In the genomic region with DNA sequence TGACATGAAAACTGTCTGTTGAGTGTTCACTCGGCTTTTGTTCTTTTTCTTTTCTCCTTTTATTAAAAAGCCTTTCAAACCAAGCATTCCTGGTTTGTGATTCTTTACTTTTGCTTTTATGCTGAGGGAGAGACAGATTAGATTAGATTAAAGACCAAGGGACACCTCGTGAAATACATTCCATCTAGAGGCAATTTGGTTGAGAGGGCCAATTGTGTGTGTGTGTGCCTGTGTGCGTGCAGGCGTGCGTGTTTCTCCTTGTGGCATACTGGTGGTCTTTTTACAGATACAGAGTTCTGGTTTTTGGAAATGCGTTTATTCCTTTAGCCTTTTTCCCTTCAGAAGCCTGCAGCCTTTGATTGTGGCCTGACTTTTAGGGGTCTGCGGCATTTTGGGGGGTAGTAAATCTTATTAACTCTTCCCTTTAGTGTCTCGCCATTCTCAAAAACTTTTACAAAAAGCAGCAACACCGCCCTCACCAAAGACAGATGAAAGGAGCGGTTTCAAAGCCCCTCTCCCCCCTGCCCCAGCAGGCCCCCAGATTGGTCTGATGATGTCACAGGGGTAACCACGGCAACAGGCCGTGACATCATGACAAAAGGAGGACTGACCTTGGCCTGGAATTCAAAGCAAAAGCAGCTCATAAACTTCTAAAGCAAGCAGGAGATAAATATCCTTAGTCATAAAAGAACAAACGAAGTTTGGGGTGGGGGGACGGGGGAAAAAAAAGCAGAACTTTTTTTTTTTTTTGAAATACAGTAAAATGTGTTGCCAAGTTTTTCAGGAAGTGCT, we compare ENCODE assay signal across 25 cellular contexts.
DNase-seq lines count a peak whose midpoint lies in the region; ATAC-seq, FAIRE-seq and TF ChIP-seq lines count a peak whose summit lies in the region.
"Had no signal": no experiment of that assay in that cellular context is flagged by ENCODE, and none has a peak within 500 bp of the region (broad histone marks: within the 10 kb centered on the region; RNA-seq: fewer than 3 reads in every experiment).

No MANE protein-coding gene starts in this region.

- no peak for DNase-seq in CD14-positive monocyte (ENCODE audit: low spot score)
- peak; percentile 62 for DNase-seq in MV-4-11 (lab: John Stamatoyannopoulos, UW)
- no peak for DNase-seq in K562 (ENCODE audit: extremely low read depth in 1 of 4, low spot score in 3 of 4)
- DNase-seq in left kidney (ENCODE audit: low read depth, low spot score), result peak; percentile 73
- no peak for DNase-seq in dorsolateral prefrontal cortex
- DNase-seq in HEK293T (ENCODE audit: extremely low spot score), result no peak
- no peak for DNase-seq in AML-193 (lab: John Stamatoyannopoulos, UW)
- DNase-seq: activated CD4-positive, alpha-beta T cell treated with anti-CD3 and anti-CD28 coated beads for 48 hours; activated CD8-positive, alpha-beta memory T cell treated with anti-CD3 and anti-CD28 coated beads, Interleukin-2, amount 50 U/mL, for 4 hours; anterior cingulate cortex; DMS79; GM23248; mucosa of descending colon; NCI-H1092; NCI-H2107; NCI-H526; stimulated activated naive CD4-positive, alpha-beta T cell treated with Interleukin-2 at 50 U/mL for 16 hours; transverse colon had no signal

- POLR2A ChIA-PET in K562 (lab: Yijun Ruan, JAX) (no interaction called here), HEK293T (lab: Yijun Ruan, JAX) (no interaction called here)

- no peaks in the 10 kb centered on the region for H3K36me3 ChIP-seq in K562 (ENCODE audit: control insufficient read depth, insufficient read depth, low read length)
- H3K36me3 ChIP-seq: right atrium auricular region, transverse colon had no signal

- TF ChIP-seq RAD21 in K562 (CRISPR knock-in tag; conservative IDR thresholded peaks at IDR 0.05 in 1 of 2, IDR thresholded peaks at IDR 0.05 in 1 of 2), result no peak

- no peaks in the 10 kb centered on the region for H3K9me3 ChIP-seq in K562 (replicated peaks; ENCODE audit: control insufficient read depth, insufficient read depth, low read depth, low read length)
- H3K9me3 ChIP-seq: mucosa of descending colon, right atrium auricular region, transverse colon had no signal

- H3K9me3 Mint-ChIP-seq in CD14-positive monocyte, result peaks cover 0 to 5% (median 2%) of the 10 kb centered on the region in 7 donors

- H3K27ac ChIP-seq in K562 (ENCODE audit: extremely low read depth, low read depth, low read length) (no peak overlapping the region), dorsolateral prefrontal cortex (no peak overlapping the region)
- H3K27ac ChIP-seq: C4-2B, GM23248, right atrium auricular region, transverse colon had no signal

- 6% methylated on average over 11 of the region's 14 CpGs for WGBS in K562 (ENCODE audit: insufficient coverage, low coverage, missing lambda C conversion rate)

- no peak for TF ChIP-seq POLR2A in K562 (conservative IDR thresholded peaks at IDR 0.05)

- no peak for FAIRE-seq in K562 (lab: Jason Lieb, UNC)
- FAIRE-seq: RCC 7860 had no signal

- H3K79me2 ChIP-seq in K562 (ENCODE audit: control insufficient read depth, insufficient read depth, low read length), result no peaks in the 10 kb centered on the region

- H3K27me3 ChIP-seq in K562 (ENCODE audit: control insufficient read depth in 2 of 2, insufficient read depth in 2 of 2, low read length in 2 of 2) (peaks cover 7 to 13% of the 10 kb centered on the region in 2 experiments; a peak in 4 of 5 replicates), dorsolateral prefrontal cortex (peaks cover 0 to 12% (median 0%) of the 10 kb centered on the region in 45 donors)
- H3K27me3 ChIP-seq: right atrium auricular region, transverse colon had no signal

- H3K27me3 Mint-ChIP-seq in CD14-positive monocyte (ENCODE audit: low read depth in 3 of 3), result peaks cover 1 to 3% (median 2%) of the 10 kb centered on the region in 3 donors
- H3K27me3 Mint-ChIP-seq: IgD-negative memory B cell had no signal

- H3K4me3 Mint-ChIP-seq in CD14-positive monocyte, result peak overlapping the region in 1 of 2 donors; percentile 52

- peak overlapping the region; percentile 83 to 100 (median 93) for H3K27ac Mint-ChIP-seq in CD14-positive monocyte
- H3K27ac Mint-ChIP-seq: IgD-negative memory B cell had no signal

- CTCF ChIA-PET in K562 (lab: Yijun Ruan, JAX; ENCODE audit: low intra/inter-chr PET ratio) (no interaction called here), HEK293T (lab: Yijun Ruan, JAX) (no interaction called here)

- no peaks in the 10 kb centered on the region for H4K20me1 ChIP-seq in K562 (replicated peaks; ENCODE audit: control insufficient read depth, insufficient read depth, low read length)

- ATAC-seq in K562 (no peak), GM21529 (IDR thresholded peaks at IDR 0.05; ENCODE audit: unreplicated experiment) (no peak)
- ATAC-seq: left lobe of liver, mucosa of descending colon, SK-N-SH treated with all-trans-retinoic acid at 6 μM for 48 hours had no signal

- intact Hi-C loops in CD14-positive monocyte (cut with micrococcal nuclease), result no loop called here
- intact Hi-C loops in K562 (cut with micrococcal nuclease), result loop anchor here (2.0 kb wide), 1 partner anchor 27 kb away; no protein-coding TSS in a partner anchor
- intact Hi-C loops in dorsolateral prefrontal cortex (cut with DNase I), result no loop called here

- no peak overlapping the region for H3K4me3 ChIP-seq in K562
- H3K4me3 ChIP-seq in dorsolateral prefrontal cortex, result no peak overlapping the region
- H3K4me3 ChIP-seq: GM23248, mucosa of descending colon, right atrium auricular region, transverse colon had no signal

- peaks cover 13% of the 10 kb centered on the region for H3K4me1 Mint-ChIP-seq in CD14-positive monocyte
- H3K4me1 Mint-ChIP-seq: IgD-negative memory B cell had no signal

- H3K36me3 Mint-ChIP-seq in CD14-positive monocyte, result peaks cover 2 to 12% of the 10 kb centered on the region in 2 donors
- H3K36me3 Mint-ChIP-seq: IgD-negative memory B cell had no signal

- H3K9ac ChIP-seq in K562 (ENCODE audit: insufficient read depth in 1 of 2, low read depth in 2 of 2, low read length in 2 of 2), result no peak overlapping the region
- H3K9ac ChIP-seq: GM23248 had no signal

- BruUV-seq in K562 (replicated peaks; lab: Mats Ljungman, UMichigan), result no TSS peak

- in situ Hi-C loops in K562 (cut with MboI), result no loop called here

- no peaks in the 10 kb centered on the region for H3K4me1 ChIP-seq in K562 (replicated peaks in 1 of 2; ENCODE audit: control insufficient read depth in 2 of 2, insufficient read depth in 2 of 2, low read length in 2 of 2)
- H3K4me1 ChIP-seq: transverse colon had no signal

- H2AFZ ChIP-seq in K562 (ENCODE audit: low read depth, low read length), result no peak overlapping the region
- H2AFZ ChIP-seq: GM23248 had no signal

- no peak overlapping the region for H3K4me2 ChIP-seq in K562 (ENCODE audit: insufficient read depth, low read length)

- TF ChIP-seq CTCF in CD14-positive monocyte (IDR thresholded peaks at IDR 0.05), result no peak
- no peak for TF ChIP-seq CTCF in K562 (IDR thresholded peaks at IDR 0.05 in 2 of 3, conservative IDR thresholded peaks at IDR 0.05 in 1 of 3; ENCODE audit: insufficient read depth in 2 of 3, low read depth in 1 of 3, low read length in 3 of 3)
- TF ChIP-seq CTCF in dorsolateral prefrontal cortex (IDR thresholded peaks at IDR 0.05 in 54 of 56, conservative IDR thresholded peaks at IDR 0.05 in 2 of 56; ENCODE audit: low read depth in 1 of 56, partially characterized antibody in 56 of 56), result no peak

- H3K9me1 ChIP-seq in K562 (ENCODE audit: control insufficient read depth, insufficient read depth, low read length), result no peaks in the 10 kb centered on the region

- no peak for TF ChIP-seq EP300 in K562 (IDR thresholded peaks at IDR 0.05; ENCODE audit: low read length)

TF ChIP-seq in K562, 482 proteins besides CTCF, POLR2A, EP300 and RAD21:
- no peak for TF ChIP-seq CBX1 (IDR thresholded peaks at IDR 0.05; ENCODE audit: low read depth)
- peak; percentile 40; the same call in 1 of the 2 replicates for TF ChIP-seq RFX1 (IDR thresholded peaks at IDR 0.05)

TF ChIP-seq in HEK293T, 16 proteins besides CTCF, POLR2A, EP300 and RAD21:
- TF ChIP-seq LEF1 (IDR thresholded peaks at IDR 0.05; ENCODE audit: borderline replicate concordance), result no peak
- no peak for TF ChIP-seq ELF4 (IDR thresholded peaks at IDR 0.05)
- TF ChIP-seq ZNF384 (IDR thresholded peaks at IDR 0.05), result no peak
- TF ChIP-seq BHLHE40 (IDR thresholded peaks at IDR 0.05; ENCODE audit: borderline replicate concordance), result no peak
- no peak for TF ChIP-seq SUZ12 (IDR thresholded peaks at IDR 0.05)
- no peak for TF ChIP-seq FOXK2 (IDR thresholded peaks at IDR 0.05)
- TF ChIP-seq HDGF (IDR thresholded peaks at IDR 0.05; ENCODE audit: borderline replicate concordance), result no peak
- TF ChIP-seq TARDBP (IDR thresholded peaks at IDR 0.05), result no peak
- no peak for TF ChIP-seq NFRKB (IDR thresholded peaks at IDR 0.05)
- TF ChIP-seq L3MBTL2 (conservative IDR thresholded peaks at IDR 0.05), result no peak
- TF ChIP-seq CTBP1 (IDR thresholded peaks at IDR 0.05; ENCODE audit: borderline replicate concordance), result no peak
- no peak for TF ChIP-seq ARNT (IDR thresholded peaks at IDR 0.05)
- TF ChIP-seq, protein P1, sequence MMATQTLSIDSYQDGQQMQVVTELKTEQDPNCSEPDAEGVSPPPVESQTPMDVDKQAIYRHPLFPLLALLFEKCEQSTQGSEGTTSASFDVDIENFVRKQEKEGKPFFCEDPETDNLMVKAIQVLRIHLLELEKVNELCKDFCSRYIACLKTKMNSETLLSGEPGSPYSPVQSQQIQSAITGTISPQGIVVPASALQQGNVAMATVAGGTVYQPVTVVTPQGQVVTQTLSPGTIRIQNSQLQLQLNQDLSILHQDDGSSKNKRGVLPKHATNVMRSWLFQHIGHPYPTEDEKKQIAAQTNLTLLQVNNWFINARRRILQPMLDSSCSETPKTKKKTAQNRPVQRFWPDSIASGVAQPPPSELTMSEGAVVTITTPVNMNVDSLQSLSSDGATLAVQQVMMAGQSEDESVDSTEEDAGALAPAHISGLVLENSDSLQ (IDR thresholded peaks at IDR 0.05), result no peak
- TF ChIP-seq FOXA1 (IDR thresholded peaks at IDR 0.05), result no peak
- TF ChIP-seq FOXM1 (IDR thresholded peaks at IDR 0.05; ENCODE audit: borderline replicate concordance), result no peak

Comparison
In these comparisons a context has a peak if more than half of its experiments do, and no peak if none do; other contexts are left out.
1. DNase-seq: peak in MV-4-11 (single experiment) and left kidney (single experiment); none in CD14-positive monocyte (single experiment), K562 (0 of 4), dorsolateral prefrontal cortex (0 of 10), HEK293T (single experiment) and AML-193 (0 of 2).